In genomic region chr11:69881467-69882269, GRCh38 we compare ENCODE assay signal across 16 cellular contexts.
A peak's percentile ranks its signal among the peaks of the same experiment; 100 is the strongest.
DNase-seq lines count a peak whose midpoint lies in the region; ATAC-seq and TF ChIP-seq lines count a peak whose summit lies in the region.
"Had no signal": no experiment of that assay in that cellular context is flagged by ENCODE, and none has a peak within 500 bp of the region (broad histone marks: within the 10 kb centered on the region; RNA-seq: fewer than 3 reads in every experiment).

No MANE protein-coding gene starts in this region.

- peaks cover 9% of the 10 kb centered on the region for H3K27me3 Mint-ChIP-seq in neural crest cell (ENCODE audit: low read depth)
- H3K27me3 Mint-ChIP-seq: activated CD4-positive, alpha-beta T cell treated with anti-CD3 and anti-CD28 coated beads, Interleukin-2, amount 10 ng/mL, durations not matched to agents 7 days and 5 days had no signal

- no peak overlapping the region for H3K27ac Mint-ChIP-seq in neural crest cell (ENCODE audit: unreplicated experiment)
- H3K27ac Mint-ChIP-seq in stimulated activated effector memory CD8-positive, alpha-beta T cell treated with anti-CD3 and anti-CD28 coated beads, Interleukin-12 subunit alpha, Interleukin-12 subunit beta, amount 100 ng/mL, for 72 hours, result no peak overlapping the region
- H3K27ac Mint-ChIP-seq: activated CD4-positive, alpha-beta T cell treated with anti-CD3 and anti-CD28 coated beads, Interleukin-2, amount 10 ng/mL, durations not matched to agents 7 days and 5 days; CD8-positive, alpha-beta T cell; T-helper 17 cell had no signal

- no peaks in the 10 kb centered on the region for H3K4me1 Mint-ChIP-seq in neural crest cell
- no peaks in the 10 kb centered on the region for H3K4me1 Mint-ChIP-seq in stimulated activated effector memory CD8-positive, alpha-beta T cell treated with anti-CD3 and anti-CD28 coated beads, Interleukin-12 subunit alpha, Interleukin-12 subunit beta, amount 100 ng/mL, for 72 hours
- H3K4me1 Mint-ChIP-seq: activated CD4-positive, alpha-beta T cell treated with anti-CD3 and anti-CD28 coated beads, Interleukin-2, amount 10 ng/mL, durations not matched to agents 7 days and 5 days; T-helper 17 cell had no signal

- no peak for ATAC-seq in stimulated activated effector memory CD8-positive, alpha-beta T cell treated with anti-CD3 and anti-CD28 coated beads, Interleukin-12 subunit alpha, Interleukin-12 subunit beta, amount 100 ng/mL, for 72 hours
- ATAC-seq: CD8-positive, alpha-beta T cell; T-helper 17 cell had no signal

- peak; percentile 37 for TF ChIP-seq CTCF in neural crest cell (conservative IDR thresholded peaks at IDR 0.05)

- DNase-seq in ELF-1 (ENCODE audit: low read depth, low spot score), result peak; percentile 76
- DNase-seq in HuH-7 (ENCODE audit: low spot score), result peak; percentile 64
- DNase-seq in ecto neural progenitor cell (ENCODE audit: low spot score), result peak; percentile 70
- DNase-seq in neural crest cell (ENCODE audit: low read depth, low spot score), result peak; percentile 45
- no peak for DNase-seq in AG20443 (ENCODE audit: low spot score)
- no peak for DNase-seq in SKM-1 (lab: John Stamatoyannopoulos, UW; ENCODE audit: unreplicated experiment)
- DNase-seq in stimulated activated effector memory CD8-positive, alpha-beta T cell treated with anti-CD3 and anti-CD28 coated beads, Interleukin-12 subunit alpha, Interleukin-12 subunit beta, amount 100 ng/mL, for 72 hours (ENCODE audit: low spot score in 2 of 2), result no peak
- DNase-seq: activated CD4-positive, alpha-beta T cell treated with anti-CD3 and anti-CD28 coated beads, Interleukin-2, amount 10 ng/mL, durations not matched to agents 7 days and 5 days; CD8-positive, alpha-beta T cell; cerebellar nuclear complex; HCEC 1CT; head of caudate nucleus; NCI-H1436 treated with DMSO at 0.1 percent for 48 hours; NCI-H446 treated with DMSO at 0.1 percent for 48 hours; stimulated activated CD4-positive, alpha-beta T cell treated with anti-CD3 and anti-CD28 coated beads, Interleukin-2, amount 100 ng/mL, for 48 hours; T-helper 17 cell had no signal

- H3K36me3 Mint-ChIP-seq in neural crest cell (ENCODE audit: low read depth), result no peaks in the 10 kb centered on the region
- no peaks in the 10 kb centered on the region for H3K36me3 Mint-ChIP-seq in stimulated activated effector memory CD8-positive, alpha-beta T cell treated with anti-CD3 and anti-CD28 coated beads, Interleukin-12 subunit alpha, Interleukin-12 subunit beta, amount 100 ng/mL, for 72 hours
- H3K36me3 Mint-ChIP-seq: CD8-positive, alpha-beta T cell had no signal

- no peaks in the 10 kb centered on the region for H3K9me3 Mint-ChIP-seq in neural crest cell
- no peaks in the 10 kb centered on the region for H3K9me3 Mint-ChIP-seq in stimulated activated effector memory CD8-positive, alpha-beta T cell treated with anti-CD3 and anti-CD28 coated beads, Interleukin-12 subunit alpha, Interleukin-12 subunit beta, amount 100 ng/mL, for 72 hours
- H3K9me3 Mint-ChIP-seq: activated CD4-positive, alpha-beta T cell treated with anti-CD3 and anti-CD28 coated beads, Interleukin-2, amount 10 ng/mL, durations not matched to agents 7 days and 5 days; CD8-positive, alpha-beta T cell had no signal

- H3K4me3 Mint-ChIP-seq in neural crest cell, result no peak overlapping the region
- no peak overlapping the region for H3K4me3 Mint-ChIP-seq in stimulated activated effector memory CD8-positive, alpha-beta T cell treated with anti-CD3 and anti-CD28 coated beads, Interleukin-12 subunit alpha, Interleukin-12 subunit beta, amount 100 ng/mL, for 72 hours
- H3K4me3 Mint-ChIP-seq: activated CD4-positive, alpha-beta T cell treated with anti-CD3 and anti-CD28 coated beads, Interleukin-2, amount 10 ng/mL, durations not matched to agents 7 days and 5 days; CD8-positive, alpha-beta T cell; T-helper 17 cell had no signal

Comparison
In these comparisons a context has a peak if more than half of its experiments do, and no peak if none do; other contexts are left out.
1. DNase-seq: peak in ELF-1 (single experiment), HuH-7 (single experiment), ecto neural progenitor cell (single experiment) and neural crest cell (single experiment); none in AG20443 (single experiment), SKM-1 (single experiment) and stimulated activated effector memory CD8-positive, alpha-beta T cell treated with anti-CD3 and anti-CD28 coated beads, Interleukin-12 subunit alpha, Interleukin-12 subunit beta, amount 100 ng/mL, for 72 hours (0 of 2).